Comparison of ENCODE assay signal across 16 cellular contexts in genomic region chr2:39660612-39661196, GRCh38.
"Had no signal": no experiment of that assay in that cellular context is flagged by ENCODE, and none has a peak within 500 bp of the region (broad histone marks: within the 10 kb centered on the region; RNA-seq: fewer than 3 reads in every experiment).

No MANE protein-coding gene starts in this region.

- H3K36me3 ChIP-seq: adrenal gland, right atrium auricular region, suprapubic skin had no signal

- H3K4me3 Mint-ChIP-seq: naive thymus-derived CD8-positive, alpha-beta T cell; stimulated activated naive B cell treated with anti-CD40 and anti-IgM and Interleukin-4, amounts not matched to agents 10 μg/mL and 1 μg/mL and 100 μg/mL, for 72 hours; type B pancreatic cell had no signal

- DNase-seq: activated naive CD4-positive, alpha-beta T cell treated with anti-CD3 and anti-CD28 coated beads, Interleukin-2, amount 50 U/mL, for 16 hours; adrenal gland; central memory CD4-positive, alpha-beta T cell; cortex of kidney; effector CD8-positive, alpha-beta T cell; hippocampal formation; midbrain; naive thymus-derived CD8-positive, alpha-beta T cell; nucleus accumbens; small intestine; stimulated activated naive B cell treated with anti-CD40 and anti-IgM and Interleukin-4, amounts not matched to agents 10 μg/mL and 1 μg/mL and 100 μg/mL, for 72 hours had no signal

- H3K36me3 Mint-ChIP-seq: stimulated activated naive B cell treated with anti-CD40 and anti-IgM and Interleukin-4, amounts not matched to agents 10 μg/mL and 1 μg/mL and 100 μg/mL, for 72 hours; type B pancreatic cell had no signal

- H3K9me3 Mint-ChIP-seq: naive thymus-derived CD8-positive, alpha-beta T cell; stimulated activated naive B cell treated with anti-CD40 and anti-IgM and Interleukin-4, amounts not matched to agents 10 μg/mL and 1 μg/mL and 100 μg/mL, for 72 hours; type B pancreatic cell had no signal

- H3K27me3 ChIP-seq: adrenal gland, right atrium auricular region had no signal

- H3K27ac Mint-ChIP-seq: naive thymus-derived CD8-positive, alpha-beta T cell; stimulated activated naive B cell treated with anti-CD40 and anti-IgM and Interleukin-4, amounts not matched to agents 10 μg/mL and 1 μg/mL and 100 μg/mL, for 72 hours; type B pancreatic cell had no signal

- ATAC-seq: activated CD4-positive, CD25-positive, alpha-beta regulatory T cell treated with anti-CD3 and anti-CD28 coated beads, Interleukin-2, amount 50 U/mL, for 24 hours; naive thymus-derived CD8-positive, alpha-beta T cell; stimulated activated naive B cell treated with anti-CD40 and anti-IgM and Interleukin-4, amounts not matched to agents 10 μg/mL and 1 μg/mL and 100 μg/mL, for 72 hours had no signal

- H3K27ac ChIP-seq: adrenal gland, epithelial cell of prostate, right atrium auricular region, suprapubic skin had no signal

- H3K4me1 ChIP-seq: right atrium auricular region had no signal

- H3K4me3 ChIP-seq: adrenal gland, right atrium auricular region, suprapubic skin had no signal

- H3K9me3 ChIP-seq: adrenal gland, right atrium auricular region, suprapubic skin had no signal
